12 cellular contexts compared by ENCODE assay signal in the genomic region with DNA sequence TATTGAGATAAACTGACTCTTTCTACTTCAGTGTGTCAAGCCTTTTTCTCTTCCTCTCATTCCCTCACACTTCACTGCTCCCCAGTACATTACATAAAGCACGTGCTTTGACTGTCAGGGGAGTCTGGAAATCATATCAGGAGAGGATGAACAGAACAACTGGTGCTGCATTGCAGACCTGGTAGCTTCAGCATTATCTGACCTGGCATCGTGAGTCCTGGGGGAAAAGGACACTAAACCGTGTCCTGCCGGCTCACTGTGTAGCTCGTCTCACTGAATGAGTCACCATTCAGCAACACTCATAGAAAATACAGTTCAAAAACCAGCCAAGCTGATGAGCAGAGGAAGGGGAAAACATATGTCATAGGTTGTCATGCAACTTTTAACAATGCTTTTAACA.
DNase-seq lines count a peak whose midpoint lies in the region; ATAC-seq and TF ChIP-seq lines count a peak whose summit lies in the region.
"Had no signal": no experiment of that assay in that cellular context is flagged by ENCODE, and none has a peak within 500 bp of the region (broad histone marks: within the 10 kb centered on the region; RNA-seq: fewer than 3 reads in every experiment).

No MANE protein-coding gene starts in this region.

- peak in 2 of 3 experiments; percentile 12 to 56 for DNase-seq in NCI-H1417 (lab: John Stamatoyannopoulos, UW)
- DNase-seq in NCI-H1417 treated with DMSO at 0.1 percent for 48 hours (lab: John Stamatoyannopoulos, UW): no peak
- DNase-seq in NCI-H2171 (lab: John Stamatoyannopoulos, UW): peak; percentile 28
- peak; percentile 47 to 68 for DNase-seq in dermis microvascular lymphatic vessel endothelial cell (ENCODE audit: low read depth in 2 of 2)
- DNase-seq in skeletal muscle cell (ENCODE audit: low read depth): peak; percentile 13
- no peak for DNase-seq in CD14-positive monocyte (ENCODE audit: low spot score)
- DNase-seq in DMS79 (lab: John Stamatoyannopoulos, UW): no peak
- DNase-seq: NCI-H345; right cardiac atrium; stimulated activated naive CD4-positive, alpha-beta T cell treated with Interleukin-2 at 50 U/mL for 16 hours had no signal

- TF ChIP-seq CTCF in CD14-positive monocyte (IDR thresholded peaks at IDR 0.05): no peak

- H3K4me3 ChIP-seq in skeletal muscle cell (ENCODE audit: low read depth, low read length): no peak overlapping the region

- no peaks in the 10 kb centered on the region for H3K36me3 Mint-ChIP-seq in CD14-positive monocyte
- H3K36me3 Mint-ChIP-seq: WTC11 had no signal

- H3K27me3 Mint-ChIP-seq in CD14-positive monocyte (ENCODE audit: low read depth in 3 of 3): no peaks in the 10 kb centered on the region

- H3K27ac Mint-ChIP-seq in CD14-positive monocyte: no peak overlapping the region
- H3K27ac Mint-ChIP-seq: WTC11 had no signal

- H3K9me3 Mint-ChIP-seq in CD14-positive monocyte: peaks cover 0 to 4% (median 0%) of the 10 kb centered on the region in 7 donors
- H3K9me3 Mint-ChIP-seq: WTC11 had no signal

- no peaks in the 10 kb centered on the region for H3K4me1 Mint-ChIP-seq in CD14-positive monocyte

- H3K4me3 Mint-ChIP-seq in CD14-positive monocyte: no peak overlapping the region
- H3K4me3 Mint-ChIP-seq: WTC11 had no signal

- intact Hi-C loops in CD14-positive monocyte (cut with micrococcal nuclease): no loop called here

- ATAC-seq in GM19455 (IDR thresholded peaks at IDR 0.05; ENCODE audit: unreplicated experiment): no peak
- ATAC-seq: right cardiac atrium, WTC11 had no signal

Comparison
In these comparisons a context has a peak if more than half of its experiments do, and no peak if none do; other contexts are left out.
1. DNase-seq: peak in NCI-H1417 (2 of 3), NCI-H2171 (single experiment), dermis microvascular lymphatic vessel endothelial cell (2 of 2) and skeletal muscle cell (single experiment); none in NCI-H1417 treated with DMSO at 0.1 percent for 48 hours (single experiment), CD14-positive monocyte (single experiment) and DMS79 (single experiment).